28 cellular contexts compared by ENCODE assay signal in genomic region chr2:64934530-64934929, GRCh38. TPM values are rescaled to one million over a fixed set of nuclear protein-coding genes. Genes with fewer than 3 reads are reported as not detected.
DNase-seq lines count a peak whose midpoint lies in the region; ATAC-seq, FAIRE-seq and TF ChIP-seq lines count a peak whose summit lies in the region.
"Had no signal": no experiment of that assay in that cellular context is flagged by ENCODE, and none has a peak within 500 bp of the region (broad histone marks: within the 10 kb centered on the region; RNA-seq: fewer than 3 reads in every experiment).

No MANE protein-coding gene starts in this region.

- DNase-seq in GM12891 (ENCODE audit: insufficient read length, low spot score) (no peak), NCI-H526 treated with DMSO at 0.1 percent for 48 hours (lab: John Stamatoyannopoulos, UW) (peak; percentile 47), colonic mucosa (peak; percentile 53), small intestine (peak; percentile 87), ACHN (no peak), left ventricle myocardium superior (no peak), SJCRH30 (no peak)
- DNase-seq: activated CD4-positive, CD25-positive, alpha-beta regulatory T cell treated with anti-CD3 and anti-CD28 coated beads, Interleukin-2, amount 50 U/mL, for 72 hours; activated CD8-positive, alpha-beta memory T cell treated with anti-CD3 and anti-CD28 coated beads for 24 hours; activated naive CD4-positive, alpha-beta T cell treated with anti-CD3 and anti-CD28 coated beads, Interleukin-2, amount 10 ng/mL, durations not matched to agents 7 days and 5 days; activated T-cell treated with anti-CD3 and anti-CD28 coated beads, Interleukin-2, amount 50 U/mL, for 48 hours; anterior cingulate cortex; CD4-positive, CD25-positive, alpha-beta regulatory T cell; central memory CD4-positive, alpha-beta T cell; kidney glomerular epithelial cell; mesendoderm; natural killer cell; NCI-H1436; NCI-H774; T-helper 9 cell; tibial artery had no signal

- intact Hi-C loops in colonic mucosa (cut with DNase I) (no loop called here), left ventricle myocardium superior (cut with micrococcal nuclease) (no loop called here)

- H3K9me3 ChIP-seq in colonic mucosa (no peaks in the 10 kb centered on the region), small intestine (ENCODE audit: control insufficient read depth, low read depth) (no peaks in the 10 kb centered on the region), SJCRH30 (replicated peaks) (0 out of 2 replicates have a peak, but pooled peaks cover 2% of the 10 kb centered on the region)
- H3K9me3 ChIP-seq: gastroesophageal sphincter, tibial artery had no signal

- H3K27ac ChIP-seq in colonic mucosa (no peak overlapping the region), small intestine (ENCODE audit: low read depth in 1 of 2, low read length in 1 of 2) (no peak overlapping the region), SJCRH30 (no peak overlapping the region)
- H3K27ac ChIP-seq: gastroesophageal sphincter, parathyroid adenoma, SK-N-MC, tibial artery had no signal

- no peak overlapping the region for H3K9ac ChIP-seq in colonic mucosa (ENCODE audit: low read depth in 2 of 2, low read length in 2 of 2)
- H3K9ac ChIP-seq: parathyroid adenoma had no signal

- in situ Hi-C loops in ACHN (cut with HindIII; ENCODE audit: low pct_ligation_motif_present, low pct_unique_long_range_greater_than_20kb, low sequenced_read_pairs) = loop anchor here (25.0 kb wide), 1 partner anchor 103 kb away; no protein-coding TSS in a partner anchor

- no peak for TF ChIP-seq CTCF in colonic mucosa (IDR thresholded peaks at IDR 0.05)

- 25 to 69% (median 45%) methylated on average over 4 of the region's 4 CpGs for WGBS in small intestine, 3 donors

- ATAC-seq in HG03378 (IDR thresholded peaks at IDR 0.05; ENCODE audit: unreplicated experiment) = no peak
- ATAC-seq in left ventricle myocardium superior = no peak
- ATAC-seq: gastroesophageal sphincter, natural killer cell had no signal

- H3K4me1 ChIP-seq in colonic mucosa (no peaks in the 10 kb centered on the region), small intestine (ENCODE audit: control insufficient read depth in 2 of 2, insufficient read depth in 1 of 2, low read depth in 1 of 2, low read length in 1 of 2) (peaks cover 0 to 2% of the 10 kb centered on the region in 2 donors), SJCRH30 (no peaks in the 10 kb centered on the region)
- H3K4me1 ChIP-seq: gastroesophageal sphincter, HAP-1 had no signal

- H3K36me3 ChIP-seq in colonic mucosa (no peaks in the 10 kb centered on the region), small intestine (ENCODE audit: control insufficient read depth in 2 of 2, insufficient read depth in 2 of 2, low read length in 2 of 2) (no peaks in the 10 kb centered on the region), SJCRH30 (no peaks in the 10 kb centered on the region)
- H3K36me3 ChIP-seq: gastroesophageal sphincter, HAP-1, tibial artery had no signal

- H3K4me3 ChIP-seq in colonic mucosa (no peak overlapping the region), small intestine (ENCODE audit: low read depth in 1 of 2, low read length in 2 of 2) (no peak overlapping the region), SJCRH30 (no peak overlapping the region)
- H3K4me3 ChIP-seq: gastroesophageal sphincter, HAP-1, SK-N-MC, tibial artery had no signal

- FAIRE-seq in GM12891 (lab: Jason Lieb, UNC) (peak; percentile 83), small intestine (lab: Jason Lieb, UNC) (no peak)
- FAIRE-seq: G401.6, RCC 7860 had no signal

- no peak for TF ChIP-seq POLR2A in GM12891 (IDR thresholded peaks at IDR 0.05; ENCODE audit: low read depth, low read length)

- no peaks in the 10 kb centered on the region for H3K27me3 ChIP-seq in colonic mucosa
- no peaks in the 10 kb centered on the region for H3K27me3 ChIP-seq in small intestine (ENCODE audit: control insufficient read depth in 2 of 2, insufficient read depth in 2 of 2, low read length in 2 of 2)
- H3K27me3 ChIP-seq in SJCRH30 = 0 out of 2 replicates have a peak, but pooled peaks cover 5% of the 10 kb centered on the region
- H3K27me3 ChIP-seq: gastroesophageal sphincter, tibial artery had no signal

TF ChIP-seq in GM12891, 5 proteins besides CTCF, POLR2A, EP300 and RAD21:
- no peak for TF ChIP-seq POLR2AphosphoS5 (IDR thresholded peaks at IDR 0.05; ENCODE audit: low read depth, low read length)
- TF ChIP-seq SPI1 (IDR thresholded peaks at IDR 0.05; ENCODE audit: low read depth, low read length) = no peak
- TF ChIP-seq TAF1 (IDR thresholded peaks at IDR 0.05; ENCODE audit: low read depth, low read length) = no peak
- peak; percentile 47; the same call in 1 of the 2 replicates for TF ChIP-seq POU2F2 (IDR thresholded peaks at IDR 0.05; ENCODE audit: low read depth, low read length)
- no peak for TF ChIP-seq PAX5 (IDR thresholded peaks at IDR 0.05; ENCODE audit: insufficient read depth, low read length, severe bottlenecking)

RNA-seq across cellular contexts. Expression of gene SLC1A4, which starts 54.7 kb away (rescaled TPM):
- 25.7 TPM for polyA plus RNA-seq in GM12891 (2012; ENCODE audit: low read depth, missing spikeins)
- 10 to 100 TPM; 13.7 to 32.4 TPM for total RNA-seq in colonic mucosa
- polyA plus RNA-seq in small intestine = 10 to 100 TPM in 1 of 3 donors, 1 to 10 TPM in 1, under 1 TPM in 1; 0.67 to 18.7 (median 2.2) TPM
- total RNA-seq in left ventricle myocardium superior = 6.2 TPM
- 2.6 and 3.5 TPM in 2 replicates for total RNA-seq in SJCRH30 (2014; rRNA removed; shearing (Covaris generic))

Comparison
In these comparisons a context has a peak if more than half of its experiments do, and no peak if none do; other contexts are left out.
1. DNase-seq: peak in NCI-H526 treated with DMSO at 0.1 percent for 48 hours (single experiment), colonic mucosa (single experiment) and small intestine (single experiment); none in GM12891 (single experiment), ACHN (single experiment), left ventricle myocardium superior (single experiment) and SJCRH30 (0 of 2).